In genomic region chr14:55446833-55447232, GRCh38 we compare ENCODE assay signal across 10 cellular contexts. TPM values are rescaled to one million over a fixed set of nuclear protein-coding genes. Genes with fewer than 3 reads are reported as not detected.
DNase-seq lines count a peak whose midpoint lies in the region; ATAC-seq and TF ChIP-seq lines count a peak whose summit lies in the region.
"Had no signal": no experiment of that assay in that cellular context is flagged by ENCODE, and none has a peak within 500 bp of the region (broad histone marks: within the 10 kb centered on the region; RNA-seq: fewer than 3 reads in every experiment).

No MANE protein-coding gene starts in this region.

- in situ Hi-C loops in GM13976 (cut with MboI; ENCODE audit: low sequenced_read_pairs, unreplicated experiment): loop anchor here (25.0 kb wide), 1 partner anchor 265 kb away; no protein-coding TSS in a partner anchor

- TF ChIP-seq POLR2A in body of pancreas (IDR thresholded peaks at IDR 0.05): no peak

- TF ChIP-seq CTCF in BE2C (IDR thresholded peaks at IDR 0.05; ENCODE audit: low read depth, low read length) (no peak), body of pancreas (IDR thresholded peaks at IDR 0.05) (no peak), left lung (IDR thresholded peaks at IDR 0.05) (no peak), GM13976 (IDR thresholded peaks at IDR 0.05; ENCODE audit: borderline replicate concordance, control extremely low read depth, extremely low read depth, insufficient read depth, missing control alignments) (no peak)

- DNase-seq in BE2C (no peak), NCI-H226 (peak; percentile 91), body of pancreas (no peak), left lung (no peak), GM13976 (ENCODE audit: low spot score) (no peak), iPS-NIHi7 (ENCODE audit: extremely low spot score) (no peak)
- DNase-seq: sigmoid colon had no signal

- no peaks in the 10 kb centered on the region for H3K27me3 ChIP-seq in BE2C
- no peaks in the 10 kb centered on the region for H3K27me3 ChIP-seq in body of pancreas
- H3K27me3 ChIP-seq in left lung: no peaks in the 10 kb centered on the region
- H3K27me3 ChIP-seq: sigmoid colon had no signal

- peaks cover 9% of the 10 kb centered on the region for H3K4me1 ChIP-seq in BE2C
- H3K4me1 ChIP-seq in body of pancreas: peaks cover 13% of the 10 kb centered on the region
- H3K4me1 ChIP-seq in left lung: peaks cover 0 to 4% of the 10 kb centered on the region in 2 donors

- H3K9me3 ChIP-seq in BE2C (no peaks in the 10 kb centered on the region), body of pancreas (no peaks in the 10 kb centered on the region), left lung (no peaks in the 10 kb centered on the region)
- H3K9me3 ChIP-seq: sigmoid colon had no signal

- ATAC-seq in body of pancreas: peak; percentile 56
- ATAC-seq in left lung: peak; percentile 47
- no peak for ATAC-seq in GM19035 (IDR thresholded peaks at IDR 0.05; ENCODE audit: unreplicated experiment)
- no peak for ATAC-seq in GM21723 (IDR thresholded peaks at IDR 0.05; ENCODE audit: unreplicated experiment)

- H3K36me3 ChIP-seq in BE2C: no peaks in the 10 kb centered on the region
- H3K36me3 ChIP-seq in body of pancreas (replicated peaks in 1 of 2; ENCODE audit: insufficient read depth in 1 of 2, low read depth in 2 of 2): no peaks in the 10 kb centered on the region
- no peaks in the 10 kb centered on the region for H3K36me3 ChIP-seq in left lung
- H3K36me3 ChIP-seq: sigmoid colon had no signal

- H3K27ac ChIP-seq in body of pancreas (peak overlapping the region in 1 of 4 donors; percentile 19), left lung (no peak overlapping the region)

- H3K4me3 ChIP-seq in BE2C (ENCODE audit: low read depth, low read length) (peak overlapping the region; percentile 16), body of pancreas (no peak overlapping the region), left lung (no peak overlapping the region)
- H3K4me3 ChIP-seq: sigmoid colon had no signal

- intact Hi-C loops in body of pancreas (cut with DNase I) (loop anchor here (10.0 kb wide), 1 partner anchor 118 kb away; no protein-coding TSS in a partner anchor), left lung (cut with DNase I) (no loop called here)

- 57 to 61% methylated on average over 2 of the region's 2 CpGs for WGBS in body of pancreas, 2 donors

RNA-seq across cellular contexts. Expression of gene TBPL2, which starts 6.4 kb away (rescaled TPM):
- polyA plus RNA-seq in BE2C (2012; ENCODE audit: insufficient read depth, insufficient read length, low read depth): not detected
- total RNA-seq in body of pancreas (not detected), left lung (not detected)
- total RNA-seq: lung microvascular endothelial cell, sigmoid colon had no signal
- polyA plus RNA-seq: sigmoid colon had no signal

RNA-seq across cellular contexts. Expression of gene ATG14, which starts 35.2 kb away (rescaled TPM):
- polyA plus RNA-seq in BE2C (2012; ENCODE audit: insufficient read depth, insufficient read length, low read depth): 2.5 TPM
- total RNA-seq in body of pancreas (10 to 100 TPM; 10.6 to 10.9 TPM), left lung (1 to 10 TPM; 7.1 to 9.0 TPM)

Comparison
In these comparisons a context has a peak if more than half of its experiments do, and no peak if none do; other contexts are left out.
1. ATAC-seq: peak in body of pancreas (single experiment) and left lung (single experiment); none in GM19035 (single experiment) and GM21723 (single experiment).